ENCODE assay signal across 22 cellular contexts in genomic region chr21:45280969-45281368, GRCh38.
"Had no signal": no experiment of that assay in that cellular context is flagged by ENCODE, and none has a peak within 500 bp of the region (broad histone marks: within the 10 kb centered on the region; RNA-seq: fewer than 3 reads in every experiment).

No MANE protein-coding gene starts in this region.

- H3K4me3 Mint-ChIP-seq: activated B cell treated with CpG ODN at 0.5 μM for 24 hours; activated naive CD8-positive, alpha-beta T cell treated with anti-CD3 and anti-CD28 coated beads for 36 hours; activated T-helper 17 cell treated with anti-CD3 and anti-CD28 coated beads, Interleukin-2, amount 50 U/mL, for 72 hours; neural crest cell; T-helper 17 cell had no signal

- ATAC-seq: activated T-helper 17 cell treated with anti-CD3 and anti-CD28 coated beads, Interleukin-2, amount 50 U/mL, for 72 hours; gastroesophageal sphincter; left lung; T-helper 17 cell had no signal

- H3K4me1 ChIP-seq: breast epithelium, esophagus squamous epithelium, prostate gland, upper lobe of left lung had no signal

- H3K4me1 Mint-ChIP-seq: activated naive CD8-positive, alpha-beta T cell treated with anti-CD3 and anti-CD28 coated beads for 36 hours had no signal

- H3K27me3 ChIP-seq: breast epithelium, esophagus squamous epithelium, gastroesophageal sphincter, heart left ventricle, left lung, upper lobe of left lung had no signal

- H3K9me3 Mint-ChIP-seq: activated B cell treated with CpG ODN at 0.5 μM for 24 hours; activated naive CD8-positive, alpha-beta T cell treated with anti-CD3 and anti-CD28 coated beads for 36 hours; activated T-helper 17 cell treated with anti-CD3 and anti-CD28 coated beads, Interleukin-2, amount 50 U/mL, for 72 hours; neural crest cell had no signal

- H3K27ac ChIP-seq: breast epithelium, coronary artery, esophagus squamous epithelium, gastroesophageal sphincter, heart left ventricle, left lung, prostate gland, SK-N-MC, thoracic aorta, upper lobe of left lung had no signal

- DNase-seq: activated CD4-positive, alpha-beta T cell treated with anti-CD3 and anti-CD28 coated beads for 4 hours; activated CD4-positive, alpha-beta T cell treated with anti-CD3 and anti-CD28 coated beads, Interleukin-2, amount 50 U/mL, for 48 hours; activated naive CD4-positive, alpha-beta T cell treated with Interleukin-2 at 50 U/mL for 16 hours; activated naive CD8-positive, alpha-beta T cell treated with anti-CD3 and anti-CD28 coated beads for 36 hours; cerebellar nuclear complex; esophagus squamous epithelium; heart left ventricle; stimulated activated CD4-positive, alpha-beta T cell treated with anti-CD3 and anti-CD28 coated beads, Interleukin-4, amount 100 ng/mL, for 24 hours; stimulated activated naive CD4-positive, alpha-beta T cell treated with Interleukin-2 at 50 U/mL for 16 hours; SW 1271; T-helper 17 cell had no signal

- H3K9me3 ChIP-seq: breast epithelium, esophagus squamous epithelium, gastroesophageal sphincter, heart left ventricle, left lung, prostate gland, thoracic aorta, upper lobe of left lung had no signal

- H3K27ac Mint-ChIP-seq: activated B cell treated with CpG ODN at 0.5 μM for 24 hours; activated naive CD8-positive, alpha-beta T cell treated with anti-CD3 and anti-CD28 coated beads for 36 hours; activated T-helper 17 cell treated with anti-CD3 and anti-CD28 coated beads, Interleukin-2, amount 50 U/mL, for 72 hours; T-helper 17 cell had no signal

- H3K36me3 Mint-ChIP-seq: activated naive CD8-positive, alpha-beta T cell treated with anti-CD3 and anti-CD28 coated beads for 36 hours had no signal

- H3K27me3 Mint-ChIP-seq: activated B cell treated with CpG ODN at 0.5 μM for 24 hours; activated naive CD8-positive, alpha-beta T cell treated with anti-CD3 and anti-CD28 coated beads for 36 hours; activated T-helper 17 cell treated with anti-CD3 and anti-CD28 coated beads, Interleukin-2, amount 50 U/mL, for 72 hours; T-helper 17 cell had no signal

- H3K4me3 ChIP-seq: breast epithelium, coronary artery, esophagus squamous epithelium, gastroesophageal sphincter, heart left ventricle, left lung, prostate gland, SK-N-MC, thoracic aorta, upper lobe of left lung had no signal
